In genomic region chr13:41463823-41464602, GRCh38 we compare ENCODE assay signal across 7 cellular contexts. TPM values are rescaled to one million over a fixed set of nuclear protein-coding genes. Genes with fewer than 3 reads are reported as not detected.
DNase-seq lines count a peak whose midpoint lies in the region; ATAC-seq, FAIRE-seq and TF ChIP-seq lines count a peak whose summit lies in the region.

No MANE protein-coding gene starts in this region.

- H3K4me1 ChIP-seq in Loucy (ENCODE audit: insufficient read depth, low read length, poor library complexity, severe bottlenecking) (peaks cover 67% of the 10 kb centered on the region), pancreas (no peaks in the 10 kb centered on the region)

- H3K4me3 ChIP-seq in Loucy (ENCODE audit: low read length, poor library complexity, severe bottlenecking) (no peak overlapping the region), pancreas (no peak overlapping the region)

- H3K36me3 ChIP-seq in Loucy (ENCODE audit: insufficient read depth, low read length) (no peaks in the 10 kb centered on the region), pancreas (no peaks in the 10 kb centered on the region)

- H3K9ac ChIP-seq in Loucy (ENCODE audit: low read depth, low read length, poor library complexity, severe bottlenecking): peak overlapping the region; percentile 62

- no peak for FAIRE-seq in pancreas (lab: Jason Lieb, UNC)
- FAIRE-seq in D721Med (lab: Jason Lieb, UNC): no peak

- peak overlapping the region; percentile 73 for H3K4me3 Mint-ChIP-seq in stimulated activated effector memory CD8-positive, alpha-beta T cell treated with anti-CD3 and anti-CD28 coated beads, Interleukin-12 subunit alpha, Interleukin-12 subunit beta, amount 100 ng/mL, for 72 hours

- no peaks in the 10 kb centered on the region for H4K20me1 ChIP-seq in Loucy (ENCODE audit: insufficient read depth, low read length, poor library complexity, severe bottlenecking)

- H3K4me1 Mint-ChIP-seq in stimulated activated effector memory CD8-positive, alpha-beta T cell treated with anti-CD3 and anti-CD28 coated beads, Interleukin-12 subunit alpha, Interleukin-12 subunit beta, amount 100 ng/mL, for 72 hours: peaks cover 75% of the 10 kb centered on the region

- H3K9me2 ChIP-seq in Loucy (replicated peaks; ENCODE audit: low read depth, low read length): no peaks in the 10 kb centered on the region

- 81 to 84% methylated on average over 11 of the region's 11 CpGs for WGBS in pancreas, 2 donors

- H3F3A ChIP-seq in Loucy (ENCODE audit: low read depth): peaks cover 5% of the 10 kb centered on the region; the same call in 1 of the 2 replicates

- no peaks in the 10 kb centered on the region for H3K9me3 ChIP-seq in Loucy (ENCODE audit: insufficient read depth, low read depth, low read length)
- H3K9me3 ChIP-seq in pancreas: no peaks in the 10 kb centered on the region

- H3K9me3 Mint-ChIP-seq in stimulated activated effector memory CD8-positive, alpha-beta T cell treated with anti-CD3 and anti-CD28 coated beads, Interleukin-12 subunit alpha, Interleukin-12 subunit beta, amount 100 ng/mL, for 72 hours: no peaks in the 10 kb centered on the region

- intact Hi-C loops in pancreas (cut with DNase I): no loop called here

- H3K27ac ChIP-seq in caudate nucleus (ENCODE audit: low read depth, low read length) (peak overlapping the region; percentile 76), pancreas (no peak overlapping the region)

- no peak for DNase-seq in caudate nucleus (lab: John Stamatoyannopoulos, UW)
- no peak for DNase-seq in stimulated activated effector memory CD8-positive, alpha-beta T cell treated with anti-CD3 and anti-CD28 coated beads, Interleukin-12 subunit alpha, Interleukin-12 subunit beta, amount 100 ng/mL, for 72 hours (ENCODE audit: low spot score in 2 of 2)
- DNase-seq in DMS114 treated with DMSO at 0.1 percent for 48 hours (lab: John Stamatoyannopoulos, UW; ENCODE audit: unreplicated experiment): no peak
- DNase-seq in pancreas: no peak
- DNase-seq in D721Med (ENCODE audit: insufficient read length, low spot score): no peak

- H3K79me2 ChIP-seq in Loucy (ENCODE audit: insufficient read depth, low read length): no peaks in the 10 kb centered on the region

- peak overlapping the region; percentile 68 for H3K4me2 ChIP-seq in Loucy (ENCODE audit: low read depth, low read length, poor library complexity, severe bottlenecking)

- peaks cover 100% of the 10 kb centered on the region for H3K36me3 Mint-ChIP-seq in stimulated activated effector memory CD8-positive, alpha-beta T cell treated with anti-CD3 and anti-CD28 coated beads, Interleukin-12 subunit alpha, Interleukin-12 subunit beta, amount 100 ng/mL, for 72 hours

- H3K27me3 ChIP-seq in Loucy (ENCODE audit: insufficient read depth, low read length, poor library complexity, severe bottlenecking) (no peaks in the 10 kb centered on the region), pancreas (peaks cover 0 to 6% (median 0%) of the 10 kb centered on the region in 4 donors)

- TF ChIP-seq CTCF in Loucy (conservative IDR thresholded peaks at IDR 0.05; ENCODE audit: low read length): no peak
- TF ChIP-seq CTCF in pancreas (IDR thresholded peaks at IDR 0.05): no peak
- no peak for TF ChIP-seq CTCF in D721Med (IDR thresholded peaks at IDR 0.05; ENCODE audit: insufficient read depth, missing control alignments)

- ATAC-seq in GM21447 (IDR thresholded peaks at IDR 0.05; ENCODE audit: unreplicated experiment) (peak; percentile 47), pancreas (no peak)
- ATAC-seq in stimulated activated effector memory CD8-positive, alpha-beta T cell treated with anti-CD3 and anti-CD28 coated beads, Interleukin-12 subunit alpha, Interleukin-12 subunit beta, amount 100 ng/mL, for 72 hours: peak; percentile 33

- H3K27ac Mint-ChIP-seq in stimulated activated effector memory CD8-positive, alpha-beta T cell treated with anti-CD3 and anti-CD28 coated beads, Interleukin-12 subunit alpha, Interleukin-12 subunit beta, amount 100 ng/mL, for 72 hours: peak overlapping the region; percentile 94

- no peak overlapping the region for H2AFZ ChIP-seq in Loucy (ENCODE audit: low read length)

RNA-seq across cellular contexts. Expression of gene RGCC, which starts 6.7 kb away (rescaled TPM):
- 10 to 100 TPM in 2 of 6 donors, 1 to 10 TPM in 4; 3.2 to 15.3 (median 6.5) TPM for total RNA-seq in pancreas
- 10 to 100 TPM in 1 of 2 donors, 1 to 10 TPM in 1; 7.0 to 22.9 TPM for polyA plus RNA-seq in pancreas

Comparison
In these comparisons a context has a peak if more than half of its experiments do, and no peak if none do; other contexts are left out.
1. ATAC-seq: peak in GM21447 (single experiment) and stimulated activated effector memory CD8-positive, alpha-beta T cell treated with anti-CD3 and anti-CD28 coated beads, Interleukin-12 subunit alpha, Interleukin-12 subunit beta, amount 100 ng/mL, for 72 hours (single experiment); none in pancreas (0 of 4).